Comparison of ENCODE assay signal across 10 cellular contexts in genomic region chr1:20483098-20483832, GRCh38. TPM values are rescaled to one million over a fixed set of nuclear protein-coding genes. Genes with fewer than 3 reads are reported as not detected.
A peak's percentile ranks its signal among the peaks of the same experiment; 100 is the strongest.
DNase-seq lines count a peak whose midpoint lies in the region; ATAC-seq, FAIRE-seq and TF ChIP-seq lines count a peak whose summit lies in the region.
"Had no signal": no experiment of that assay in that cellular context is flagged by ENCODE, and none has a peak within 500 bp of the region (broad histone marks: within the 10 kb centered on the region; RNA-seq: fewer than 3 reads in every experiment).

No MANE protein-coding gene starts in this region.

- H3K9me3 Mint-ChIP-seq in brain: no peaks in the 10 kb centered on the region

- H3K27ac ChIP-seq in kidney (ENCODE audit: low read depth in 2 of 2, low read length in 2 of 2): peak overlapping the region; percentile 84 to 92
- peak overlapping the region in 4 of 8 donors; percentile 60 to 80 (median 70) for H3K27ac ChIP-seq in spleen

- peaks cover 27 to 39% of the 10 kb centered on the region in 2 donors for H3K4me1 ChIP-seq in kidney (ENCODE audit: control insufficient read depth in 1 of 2, insufficient read depth in 1 of 2, low read depth in 1 of 2, low read length in 2 of 2)
- peaks cover 11 to 47% (median 36%) of the 10 kb centered on the region in 6 donors for H3K4me1 ChIP-seq in spleen

- H3K27me3 ChIP-seq in spleen (replicated peaks in 1 of 7): peaks cover 7 to 100% (median 60%) of the 10 kb centered on the region in 7 donors

- TF ChIP-seq POLR2A in spleen (IDR thresholded peaks at IDR 0.05): no peak

- ATAC-seq in HG03442 (IDR thresholded peaks at IDR 0.05; ENCODE audit: unreplicated experiment) (no peak), HG03135 (IDR thresholded peaks at IDR 0.05; ENCODE audit: unreplicated experiment) (no peak), HG03039 (IDR thresholded peaks at IDR 0.05; ENCODE audit: unreplicated experiment) (no peak)

- no peak for TF ChIP-seq CTCF in LNCaP clone FGC (IDR thresholded peaks at IDR 0.05; ENCODE audit: control insufficient read depth, extremely low read depth, insufficient read depth)
- no peak for TF ChIP-seq CTCF in brain (conservative IDR thresholded peaks at IDR 0.05)
- TF ChIP-seq CTCF in kidney (IDR thresholded peaks at IDR 0.05; ENCODE audit: borderline replicate concordance, extremely low read depth, insufficient read depth): no peak
- TF ChIP-seq CTCF in spleen (IDR thresholded peaks at IDR 0.05 in 8 of 11, conservative IDR thresholded peaks at IDR 0.05 in 3 of 11): no peak

- H3K36me3 ChIP-seq in kidney (ENCODE audit: control insufficient read depth in 1 of 2, insufficient read depth in 2 of 2, low read length in 2 of 2) (no peaks in the 10 kb centered on the region), spleen (no peaks in the 10 kb centered on the region)

- peak overlapping the region; percentile 81 to 99 (median 96) for H3K27ac Mint-ChIP-seq in brain

- H3K36me3 Mint-ChIP-seq in brain: peaks cover 6% of the 10 kb centered on the region

- DNase-seq in LNCaP clone FGC (ENCODE audit: low read depth): no peak
- DNase-seq in kidney: no peak
- DNase-seq in spleen: no peak
- no peak for DNase-seq in NCI-H146 treated with DMSO at 0.1 percent for 48 hours (lab: John Stamatoyannopoulos, UW; ENCODE audit: unreplicated experiment)

- intact Hi-C loops in kidney (cut with DNase I): no loop called here
- intact Hi-C loops in spleen (cut with DNase I; ENCODE audit: low total_unique reads): no loop called here

- peaks cover 58% of the 10 kb centered on the region for H3K4me1 Mint-ChIP-seq in brain

- peak overlapping the region; percentile 85 to 99 (median 98) for H3K4me3 Mint-ChIP-seq in brain

- peaks cover 31% of the 10 kb centered on the region for H3K27me3 Mint-ChIP-seq in brain

- 29 to 39% (median 37%) methylated on average over 16 of the region's 16 CpGs for WGBS in spleen, 5 donors

- no peak for FAIRE-seq in kidney (lab: Jason Lieb, UNC)
- FAIRE-seq: frontal cortex, GM12892 had no signal

- H3K4me3 ChIP-seq in LNCaP clone FGC (ENCODE audit: low read depth, low read length) (peak overlapping the region; percentile 66), kidney (ENCODE audit: low read length in 2 of 2) (peak overlapping the region; percentile 81 to 85), spleen (peak overlapping the region in 6 of 8 donors; percentile 47 to 77 (median 54))

- H3K9ac ChIP-seq in kidney (ENCODE audit: low read length in 2 of 2): peak overlapping the region; percentile 74 to 81

- no peaks in the 10 kb centered on the region for H3K9me3 ChIP-seq in kidney (ENCODE audit: control insufficient read depth in 1 of 2, low read length in 2 of 2)
- H3K9me3 ChIP-seq in spleen: no peaks in the 10 kb centered on the region

RNA-seq across cellular contexts. Expression of gene CAMK2N1, which starts 2.7 kb away (rescaled TPM):
- polyA plus RNA-seq in brain (ENCODE audit: insufficient read depth, low read depth, low replicate concordance) (171 TPM), kidney (ENCODE audit: insufficient read depth, low read depth, low replicate concordance) (120 TPM), spleen (1 to 10 TPM; 3.6 to 4.9 (median 4.5) TPM)
- total RNA-seq in kidney (80.6 TPM), spleen (10 to 100 TPM in 5 of 7 donors, 1 to 10 TPM in 2; 6.7 to 17.2 (median 11.1) TPM)

RNA-seq across cellular contexts. Expression of gene MUL1, which starts 24.7 kb away (rescaled TPM):
- polyA plus RNA-seq in brain (ENCODE audit: insufficient read depth, low read depth, low replicate concordance) (31.0 TPM), kidney (ENCODE audit: insufficient read depth, low read depth, low replicate concordance) (40.0 TPM), spleen (1 to 10 TPM; 2.9 to 9.2 (median 7.3) TPM)
- total RNA-seq in kidney (33.0 TPM), spleen (10 to 100 TPM; 20.1 to 32.3 (median 25.0) TPM)

Comparison
In these comparisons a context has a peak if more than half of its experiments do, and no peak if none do; other contexts are left out.
1. RNA of gene CAMK2N1, which starts 2.7 kb away (polyA plus RNA-seq): 171 TPM in brain (single experiment) and 120 TPM in kidney (single experiment); 3.6 to 4.9 TPM in spleen; every median in the first group is over 10 times any median in the second.
2. Peak in every context shown above with its lines, with median percentiles within 50 percentile points of each other: H3K4me3 ChIP-seq.